Comparison of ENCODE assay signal across 15 cellular contexts in genomic region chr20:1360094-1360493, GRCh38. TPM values are rescaled to one million over a fixed set of nuclear protein-coding genes. Genes with fewer than 3 reads are reported as not detected.
DNase-seq lines count a peak whose midpoint lies in the region; ATAC-seq and TF ChIP-seq lines count a peak whose summit lies in the region.
"Had no signal": no experiment of that assay in that cellular context is flagged by ENCODE, and none has a peak within 500 bp of the region (broad histone marks: within the 10 kb centered on the region; RNA-seq: fewer than 3 reads in every experiment).

No MANE protein-coding gene starts in this region.

- H3K27ac Mint-ChIP-seq in natural killer cell treated with Interleukin-12 subunit alpha and Interleukin-12 subunit beta and Interleukin-15 and Interleukin-18, amount 100 ng/mL, for 72 hours = peak overlapping the region in 1 of 2 donors; percentile 58
- H3K27ac Mint-ChIP-seq in natural killer cell (no peak overlapping the region), T-helper 17 cell (peak overlapping the region; percentile 86)

- DNase-seq in natural killer cell treated with Interleukin-12 subunit alpha and Interleukin-12 subunit beta and Interleukin-15 and Interleukin-18, amount 100 ng/mL, for 72 hours (ENCODE audit: low spot score) = no peak
- DNase-seq in natural killer cell (no peak), T-helper 17 cell (no peak), epithelial cell of esophagus (ENCODE audit: low read depth) (no peak), iPS-NIHi11 (ENCODE audit: low spot score) (no peak), KG1 (lab: John Stamatoyannopoulos, UW) (no peak)
- DNase-seq: activated T-cell treated with anti-CD3 and anti-CD28 coated beads, Interleukin-2, amount 50 U/mL, for 4 hours; DMS79 treated with DMSO at 0.1 percent for 48 hours; effector memory CD8-positive, alpha-beta T cell; left ventricle myocardium superior; NCI-H1105 treated with DMSO at 0.1 percent for 48 hours; NCI-H524 treated with DMSO at 0.1 percent for 48 hours; testis had no signal

- TF ChIP-seq CTCF in natural killer cell (IDR thresholded peaks at IDR 0.05) (no peak), epithelial cell of esophagus (IDR thresholded peaks at IDR 0.05; ENCODE audit: insufficient read depth, low read depth, low read length, missing control alignments) (peak; percentile 2)

- H3K4me3 ChIP-seq in epithelial cell of esophagus (ENCODE audit: low read length) = no peak overlapping the region
- H3K4me3 ChIP-seq: testis had no signal

- peaks cover 15% of the 10 kb centered on the region for H3K36me3 Mint-ChIP-seq in natural killer cell treated with Interleukin-12 subunit alpha and Interleukin-12 subunit beta and Interleukin-15 and Interleukin-18, amount 100 ng/mL, for 72 hours
- peaks cover 17% of the 10 kb centered on the region for H3K36me3 Mint-ChIP-seq in natural killer cell
- H3K36me3 Mint-ChIP-seq in T-helper 17 cell (ENCODE audit: low read depth) = peaks cover 3% of the 10 kb centered on the region

- H3K4me1 Mint-ChIP-seq in natural killer cell treated with Interleukin-12 subunit alpha and Interleukin-12 subunit beta and Interleukin-15 and Interleukin-18, amount 100 ng/mL, for 72 hours (ENCODE audit: low read depth in 2 of 2) = peaks cover 57 to 70% of the 10 kb centered on the region in 2 donors
- H3K4me1 Mint-ChIP-seq in natural killer cell (peaks cover 29 to 30% of the 10 kb centered on the region in 2 donors), T-helper 17 cell (peaks cover 37% of the 10 kb centered on the region)

- H3K9me3 ChIP-seq in T-helper 17 cell (ENCODE audit: control insufficient read depth, low read length, poor library complexity, severe bottlenecking) = no peaks in the 10 kb centered on the region
- H3K9me3 ChIP-seq: neutrophil, testis had no signal

- no peak for ATAC-seq in natural killer cell treated with Interleukin-12 subunit alpha and Interleukin-12 subunit beta and Interleukin-15 and Interleukin-18, amount 100 ng/mL, for 72 hours
- no peak for ATAC-seq in natural killer cell
- no peak for ATAC-seq in T-helper 17 cell
- no peak for ATAC-seq in GM21619 (IDR thresholded peaks at IDR 0.05; ENCODE audit: unreplicated experiment)
- ATAC-seq: activated T-cell treated with anti-CD3 and anti-CD28 coated beads, Interleukin-2, amount 50 U/mL, for 4 hours; effector memory CD8-positive, alpha-beta T cell; left ventricle myocardium superior had no signal

- intact Hi-C loops in natural killer cell (cut with micrococcal nuclease) = no loop called here

- peak overlapping the region; percentile 4 for H3K4me3 Mint-ChIP-seq in natural killer cell treated with Interleukin-12 subunit alpha and Interleukin-12 subunit beta and Interleukin-15 and Interleukin-18, amount 100 ng/mL, for 72 hours
- H3K4me3 Mint-ChIP-seq in natural killer cell (no peak overlapping the region), T-helper 17 cell (no peak overlapping the region)
- H3K4me3 Mint-ChIP-seq: activated T-cell treated with anti-CD3 and anti-CD28 coated beads, Interleukin-2, amount 50 U/mL, for 4 hours; effector memory CD8-positive, alpha-beta T cell had no signal

- no peaks in the 10 kb centered on the region for H3K9me3 Mint-ChIP-seq in natural killer cell treated with Interleukin-12 subunit alpha and Interleukin-12 subunit beta and Interleukin-15 and Interleukin-18, amount 100 ng/mL, for 72 hours
- no peaks in the 10 kb centered on the region for H3K9me3 Mint-ChIP-seq in natural killer cell
- H3K9me3 Mint-ChIP-seq: activated T-cell treated with anti-CD3 and anti-CD28 coated beads, Interleukin-2, amount 50 U/mL, for 4 hours; effector memory CD8-positive, alpha-beta T cell had no signal

- no peaks in the 10 kb centered on the region for H3K27me3 Mint-ChIP-seq in natural killer cell treated with Interleukin-12 subunit alpha and Interleukin-12 subunit beta and Interleukin-15 and Interleukin-18, amount 100 ng/mL, for 72 hours
- H3K27me3 Mint-ChIP-seq in natural killer cell (ENCODE audit: low read depth in 2 of 2) = no peaks in the 10 kb centered on the region
- no peaks in the 10 kb centered on the region for H3K27me3 Mint-ChIP-seq in T-helper 17 cell
- H3K27me3 Mint-ChIP-seq: effector memory CD8-positive, alpha-beta T cell had no signal

RNA-seq across cellular contexts. Expression of gene SDCBP2, which starts 31.2 kb away (rescaled TPM):
- 1 to 10 TPM in 1 of 2 donors, under 1 TPM in 1; 0.89 to 1.5 TPM for total RNA-seq in natural killer cell treated with Interleukin-12 subunit alpha and Interleukin-12 subunit beta and Interleukin-15 and Interleukin-18, amount 100 ng/mL, for 72 hours
- total RNA-seq in natural killer cell (1 to 10 TPM; 2.0 to 2.7 (median 2.6) TPM), T-helper 17 cell (1 to 10 TPM; 1.2 to 2.3 TPM)

RNA-seq across cellular contexts. Expression of gene FKBP1A, which starts 32.8 kb away (rescaled TPM):
- 100 to 1,000 TPM; 167 to 229 TPM for total RNA-seq in natural killer cell treated with Interleukin-12 subunit alpha and Interleukin-12 subunit beta and Interleukin-15 and Interleukin-18, amount 100 ng/mL, for 72 hours
- total RNA-seq in natural killer cell (10 to 100 TPM; 74.6 to 76.4 (median 75.4) TPM), T-helper 17 cell (100 to 1,000 TPM in 1 of 2 donors, 10 to 100 TPM in 1; 77.9 to 113 TPM)
